Comparison of ENCODE assay signal across 38 cellular contexts in the genomic region with DNA sequence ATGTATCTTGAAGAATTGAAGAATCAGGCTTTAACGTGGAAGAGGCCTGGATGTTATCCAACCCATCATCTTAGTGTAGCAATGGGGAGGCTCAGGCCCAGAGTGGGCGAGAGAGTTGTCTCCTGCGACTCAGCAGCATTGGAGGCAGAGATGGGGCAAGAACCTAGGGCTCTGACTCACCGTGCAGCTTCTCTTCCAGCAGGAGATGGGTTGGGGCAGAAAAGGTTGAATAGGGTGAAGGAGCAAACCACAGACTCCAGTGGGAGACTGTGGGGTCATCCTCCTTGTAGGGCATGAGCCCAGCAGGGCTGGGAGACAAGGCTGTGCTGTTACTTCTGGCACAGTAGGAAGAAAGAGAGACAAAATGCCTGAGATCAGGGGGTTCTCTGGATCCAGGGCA. TPM values are rescaled to one million over a fixed set of nuclear protein-coding genes. Genes with fewer than 3 reads are reported as not detected.
A peak's percentile ranks its signal among the peaks of the same experiment; 100 is the strongest.
DNase-seq lines count a peak whose midpoint lies in the region; ATAC-seq and TF ChIP-seq lines count a peak whose summit lies in the region.
"Had no signal": no experiment of that assay in that cellular context is flagged by ENCODE, and none has a peak within 500 bp of the region (broad histone marks: within the 10 kb centered on the region; RNA-seq: fewer than 3 reads in every experiment).

No MANE protein-coding gene starts in this region.

- H3K9me2 ChIP-seq in hepatocyte (replicated peaks; ENCODE audit: insufficient read depth) (no peaks in the 10 kb centered on the region), Karpas-422 (replicated peaks; ENCODE audit: insufficient read depth, low read length) (no peaks in the 10 kb centered on the region)

- H4K20me1 ChIP-seq in hepatocyte (ENCODE audit: insufficient read depth, poor library complexity, severe bottlenecking) (no peaks in the 10 kb centered on the region), Karpas-422 (ENCODE audit: insufficient read depth, low read depth, low read length) (no peaks in the 10 kb centered on the region)

- H3K9me3 ChIP-seq in right atrium auricular region (no peaks in the 10 kb centered on the region), hepatocyte (ENCODE audit: low read depth) (no peaks in the 10 kb centered on the region), vagina (no peaks in the 10 kb centered on the region), Karpas-422 (ENCODE audit: low read length) (no peaks in the 10 kb centered on the region)
- no peaks in the 10 kb centered on the region for H3K9me3 ChIP-seq in effector memory CD4-positive, alpha-beta T cell (ENCODE audit: control insufficient read depth, low read length)
- H3K9me3 ChIP-seq: adrenal gland, body of pancreas, HAP-1 had no signal

- H3K4me2 ChIP-seq in hepatocyte (no peak overlapping the region), Karpas-422 (ENCODE audit: low read depth, low read length, poor library complexity, severe bottlenecking) (no peak overlapping the region)

- WGBS in hepatocyte (ENCODE audit: low lambda C conversion rate, missing lambda C conversion rate): 84% methylated on average over 4 of the region's 4 CpGs

- H3K4me1 ChIP-seq in right atrium auricular region (no peaks in the 10 kb centered on the region), hepatocyte (ENCODE audit: insufficient read depth) (no peaks in the 10 kb centered on the region), vagina (no peaks in the 10 kb centered on the region), Karpas-422 (ENCODE audit: low read length) (no peaks in the 10 kb centered on the region)
- H3K4me1 ChIP-seq in effector memory CD4-positive, alpha-beta T cell (ENCODE audit: control insufficient read depth, insufficient read depth, low read length, poor library complexity, severe bottlenecking): no peaks in the 10 kb centered on the region
- H3K4me1 ChIP-seq: adrenal gland, body of pancreas, HAP-1, tibial nerve had no signal

- H3K36me3 ChIP-seq in right atrium auricular region (no peaks in the 10 kb centered on the region), hepatocyte (replicated peaks; ENCODE audit: insufficient read depth, low read depth) (no peaks in the 10 kb centered on the region), vagina (no peaks in the 10 kb centered on the region), Karpas-422 (ENCODE audit: insufficient read depth, low read length) (no peaks in the 10 kb centered on the region)
- H3K36me3 ChIP-seq in effector memory CD4-positive, alpha-beta T cell (ENCODE audit: control insufficient read depth, insufficient read depth, low read length): no peaks in the 10 kb centered on the region
- H3K36me3 ChIP-seq: adrenal gland, HAP-1, tibial nerve had no signal

- no peak for ATAC-seq in Right ventricle myocardium superior (ENCODE audit: poor library complexity)
- ATAC-seq: body of pancreas; naive thymus-derived CD8-positive, alpha-beta T cell; T-cell had no signal

- H2AFZ ChIP-seq in hepatocyte: no peak overlapping the region
- H2AFZ ChIP-seq in Karpas-422 (ENCODE audit: low read length): no peak overlapping the region

- intact Hi-C loops in Right ventricle myocardium superior (cut with DNase I): no loop called here
- intact Hi-C loops in vagina (cut with DNase I): no loop called here

- H3K27ac ChIP-seq in right atrium auricular region (no peak overlapping the region), hepatocyte (no peak overlapping the region), vagina (no peak overlapping the region), Karpas-422 (ENCODE audit: low read length) (no peak overlapping the region)
- H3K27ac ChIP-seq in effector memory CD4-positive, alpha-beta T cell (ENCODE audit: insufficient read depth, low read length, poor library complexity, severe bottlenecking): no peak overlapping the region
- H3K27ac ChIP-seq: adrenal gland, body of pancreas, tibial nerve had no signal

- H3K27me3 ChIP-seq in right atrium auricular region (no peaks in the 10 kb centered on the region), hepatocyte (no peaks in the 10 kb centered on the region), vagina (no peaks in the 10 kb centered on the region), Karpas-422 (ENCODE audit: low read length) (no peaks in the 10 kb centered on the region)
- no peaks in the 10 kb centered on the region for H3K27me3 ChIP-seq in effector memory CD4-positive, alpha-beta T cell (replicated peaks; ENCODE audit: control insufficient read depth, insufficient read depth, low read length, poor library complexity, severe bottlenecking)
- H3K27me3 ChIP-seq: body of pancreas, tibial nerve had no signal

- TF ChIP-seq POLR2A in vagina (IDR thresholded peaks at IDR 0.05): no peak

- peak; percentile 26 for DNase-seq in right atrium auricular region (ENCODE audit: low spot score)
- no peak for DNase-seq in Right ventricle myocardium superior
- peak; percentile 3 to 28 for DNase-seq in cardiac fibroblast (ENCODE audit: low read depth in 2 of 2)
- peak; percentile 2 for DNase-seq in hepatocyte (ENCODE audit: low spot score)
- peak; percentile 70 to 94 for DNase-seq in vagina (ENCODE audit: extremely low spot score in 2 of 2)
- no peak for DNase-seq in RKO (ENCODE audit: low spot score)
- DNase-seq in effector memory CD4-positive, alpha-beta T cell: no peak
- DNase-seq in Karpas-422: no peak
- DNase-seq: ACHN; activated CD4-positive, alpha-beta T cell treated with anti-CD3 and anti-CD28 coated beads, Interleukin-2, amount 50 U/mL, for 4 hours; activated CD8-positive, alpha-beta memory T cell treated with anti-CD3 and anti-CD28 coated beads, Interleukin-2, amount 50 U/mL, for 48 hours; activated naive CD4-positive, alpha-beta T cell treated with anti-CD3 and anti-CD28 coated beads for 36 hours; adrenal gland; body of pancreas; COR-L47; DMS53; glutamatergic neuron; Kasumi-1; midbrain; naive thymus-derived CD8-positive, alpha-beta T cell; NCI-H146; NCI-H2107; NCI-H446 treated with DMSO at 0.1 percent for 48 hours; NCI-H774; nucleus accumbens; RPMI8226; stimulated activated CD4-positive, alpha-beta T cell treated with anti-CD3 and anti-CD28 coated beads, Interleukin-4, amount 100 ng/mL, for 24 hours; T-cell had no signal

- H3K79me2 ChIP-seq in hepatocyte: no peaks in the 10 kb centered on the region
- no peaks in the 10 kb centered on the region for H3K79me2 ChIP-seq in Karpas-422 (ENCODE audit: low read length)

- no peak for TF ChIP-seq CTCF in right atrium auricular region (IDR thresholded peaks at IDR 0.05)
- no peak for TF ChIP-seq CTCF in cardiac fibroblast (IDR thresholded peaks at IDR 0.05; ENCODE audit: low read depth, low read length)
- no peak for TF ChIP-seq CTCF in hepatocyte (IDR thresholded peaks at IDR 0.05; ENCODE audit: poor library complexity)
- no peak for TF ChIP-seq CTCF in vagina (IDR thresholded peaks at IDR 0.05)

- no peak overlapping the region for H3K9ac ChIP-seq in Karpas-422 (ENCODE audit: low read length)

- no peak overlapping the region for H3K4me3 ChIP-seq in right atrium auricular region
- no peak overlapping the region for H3K4me3 ChIP-seq in cardiac fibroblast (replicated peaks in 1 of 2; ENCODE audit: low read depth in 2 of 2, low read length in 2 of 2)
- no peak overlapping the region for H3K4me3 ChIP-seq in hepatocyte
- H3K4me3 ChIP-seq in vagina: no peak overlapping the region
- H3K4me3 ChIP-seq in effector memory CD4-positive, alpha-beta T cell (ENCODE audit: insufficient read depth, low read depth, low read length, poor library complexity, severe bottlenecking): no peak overlapping the region
- no peak overlapping the region for H3K4me3 ChIP-seq in Karpas-422 (ENCODE audit: low read length)
- H3K4me3 ChIP-seq: adrenal gland, body of pancreas, HAP-1, tibial nerve had no signal

RNA-seq across cellular contexts. Expression of gene IL36RN, which starts 1.4 kb away (rescaled TPM):
- total RNA-seq in right atrium auricular region (not detected), Right ventricle myocardium superior (not detected), hepatocyte (0.12 and 0.63 TPM in 2 replicates), vagina (0.25 TPM)
- 0.23 and 0.49 TPM in 2 replicates for polyA plus RNA-seq in hepatocyte
- not detected in 2 replicates for total RNA-seq in Karpas-422 (2014; rRNA removed; shearing (Covaris generic); ENCODE audit: low replicate concordance)
- total RNA-seq: activated naive CD4-positive, alpha-beta T cell treated with anti-CD3 and anti-CD28 coated beads for 36 hours; activated T-helper 1 cell treated with anti-CD3 and anti-CD28 coated beads, Interleukin-12 subunit alpha, Interleukin-12 subunit beta, Interleukin-2, Interleukin-4 antibody, amounts not matched to agents 30 ng/mL and 10 ng/mL and 1 ng/mL, durations not matched to agents 14 hours and 24 hours and 36 hours; adrenal gland; body of pancreas; cerebellum; G401; liver; naive thymus-derived CD8-positive, alpha-beta T cell; pulmonary artery endothelial cell; SK-MEL-5; T-cell; tibial nerve had no signal
- polyA plus RNA-seq: adrenal gland; BJ; liver; naive thymus-derived CD8-positive, alpha-beta T cell had no signal

RNA-seq across cellular contexts. Expression of gene IL1F10, which starts 7.4 kb away (rescaled TPM):
- total RNA-seq in right atrium auricular region (not detected), Right ventricle myocardium superior (not detected), hepatocyte (not detected in 2 replicates), vagina (not detected)
- polyA plus RNA-seq in hepatocyte: not detected in 2 replicates
- not detected in 2 replicates for total RNA-seq in Karpas-422 (2014; rRNA removed; shearing (Covaris generic); ENCODE audit: low replicate concordance)
- total RNA-seq: activated naive CD4-positive, alpha-beta T cell treated with anti-CD3 and anti-CD28 coated beads for 36 hours; activated T-helper 1 cell treated with anti-CD3 and anti-CD28 coated beads, Interleukin-12 subunit alpha, Interleukin-12 subunit beta, Interleukin-2, Interleukin-4 antibody, amounts not matched to agents 30 ng/mL and 10 ng/mL and 1 ng/mL, durations not matched to agents 14 hours and 24 hours and 36 hours; adrenal gland; body of pancreas; cerebellum; G401; liver; naive thymus-derived CD8-positive, alpha-beta T cell; pulmonary artery endothelial cell; SK-MEL-5; T-cell; tibial nerve had no signal
- polyA plus RNA-seq: adrenal gland; BJ; liver; naive thymus-derived CD8-positive, alpha-beta T cell had no signal

RNA-seq across cellular contexts. Expression of gene IL36B, which starts 7.7 kb away (rescaled TPM):
- total RNA-seq in right atrium auricular region (not detected), Right ventricle myocardium superior (not detected), hepatocyte (not detected in 2 replicates), vagina (not detected)
- polyA plus RNA-seq in hepatocyte: not detected in 2 replicates
- total RNA-seq in Karpas-422 (2014; rRNA removed; shearing (Covaris generic); ENCODE audit: low replicate concordance): not detected in 2 replicates
- total RNA-seq: activated naive CD4-positive, alpha-beta T cell treated with anti-CD3 and anti-CD28 coated beads for 36 hours; activated T-helper 1 cell treated with anti-CD3 and anti-CD28 coated beads, Interleukin-12 subunit alpha, Interleukin-12 subunit beta, Interleukin-2, Interleukin-4 antibody, amounts not matched to agents 30 ng/mL and 10 ng/mL and 1 ng/mL, durations not matched to agents 14 hours and 24 hours and 36 hours; adrenal gland; body of pancreas; cerebellum; G401; liver; naive thymus-derived CD8-positive, alpha-beta T cell; pulmonary artery endothelial cell; SK-MEL-5; T-cell; tibial nerve had no signal
- polyA plus RNA-seq: adrenal gland; BJ; liver; naive thymus-derived CD8-positive, alpha-beta T cell had no signal

RNA-seq across cellular contexts. Expression of gene IL36A, which starts 55.1 kb away (rescaled TPM):
- not detected for total RNA-seq in right atrium auricular region
- total RNA-seq in Right ventricle myocardium superior: not detected
- not detected in 2 replicates for total RNA-seq in hepatocyte
- not detected in 2 replicates for polyA plus RNA-seq in hepatocyte
- total RNA-seq in vagina: 2.7 TPM
- total RNA-seq in Karpas-422 (2014; rRNA removed; shearing (Covaris generic); ENCODE audit: low replicate concordance): not detected in 2 replicates
- total RNA-seq: activated naive CD4-positive, alpha-beta T cell treated with anti-CD3 and anti-CD28 coated beads for 36 hours; activated T-helper 1 cell treated with anti-CD3 and anti-CD28 coated beads, Interleukin-12 subunit alpha, Interleukin-12 subunit beta, Interleukin-2, Interleukin-4 antibody, amounts not matched to agents 30 ng/mL and 10 ng/mL and 1 ng/mL, durations not matched to agents 14 hours and 24 hours and 36 hours; adrenal gland; body of pancreas; cerebellum; G401; liver; pulmonary artery endothelial cell; SK-MEL-5; tibial nerve had no signal
- polyA plus RNA-seq: adrenal gland, BJ, keratinocyte, liver had no signal

Comparison
In these comparisons a context has a peak if more than half of its experiments do, and no peak if none do; other contexts are left out.
1. DNase-seq: peak in right atrium auricular region (single experiment), cardiac fibroblast (2 of 2), hepatocyte (single experiment) and vagina (2 of 2); none in Right ventricle myocardium superior (single experiment), RKO (single experiment), effector memory CD4-positive, alpha-beta T cell (0 of 3) and Karpas-422 (single experiment).